ENCODE assay signal across 13 cellular contexts in the genomic region with DNA sequence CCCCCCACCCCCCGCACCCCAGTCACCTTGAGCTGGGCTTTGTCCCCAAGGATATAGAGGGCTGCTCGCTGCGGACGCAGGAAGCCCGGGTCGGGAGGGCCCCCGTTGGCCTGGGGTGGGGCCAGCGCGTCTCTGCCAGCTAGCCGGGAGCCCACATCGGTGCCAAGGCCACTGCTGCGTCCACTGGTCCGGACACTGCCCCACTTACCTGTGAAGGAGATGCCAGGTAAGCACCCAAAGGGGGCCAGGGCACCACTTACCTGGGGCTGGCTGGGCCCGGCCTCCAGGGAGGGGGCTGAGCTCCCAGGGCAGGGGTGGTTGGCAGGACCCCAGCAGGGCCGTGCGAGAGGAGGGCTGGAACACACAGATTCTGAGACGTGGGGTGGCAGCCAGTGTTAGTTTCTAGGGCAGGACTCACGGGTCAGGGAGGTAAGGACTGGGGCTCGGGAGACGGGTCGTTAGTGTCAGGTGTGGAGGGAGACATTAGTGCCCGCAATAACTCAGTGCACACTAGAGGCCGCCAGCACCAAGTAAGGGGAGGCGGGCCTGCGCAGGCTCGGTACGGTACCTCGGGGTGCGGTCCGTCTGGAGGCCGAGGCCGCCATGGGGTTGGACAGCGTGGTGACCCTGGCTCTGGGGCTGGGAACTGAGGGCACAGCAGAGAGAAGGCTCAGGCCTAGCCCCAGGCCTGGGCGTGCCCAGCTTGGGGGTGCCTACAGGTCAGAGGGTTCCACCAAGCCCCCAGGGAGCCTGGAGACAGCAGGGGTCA. TPM values are rescaled to one million over a fixed set of nuclear protein-coding genes. Genes with fewer than 3 reads are reported as not detected.
DNase-seq lines count a peak whose midpoint lies in the region; ATAC-seq and TF ChIP-seq lines count a peak whose summit lies in the region.
"Had no signal": no experiment of that assay in that cellular context is flagged by ENCODE, and none has a peak within 500 bp of the region (broad histone marks: within the 10 kb centered on the region; RNA-seq: fewer than 3 reads in every experiment).

No MANE protein-coding gene starts in this region.

- H3K36me3 Mint-ChIP-seq in activated T-cell treated with anti-CD3 and anti-CD28 coated beads, Interleukin-2, amount 50 U/mL, for 24 hours (ENCODE audit: low read depth), result peaks cover 91% of the 10 kb centered on the region
- peaks cover 25% of the 10 kb centered on the region for H3K36me3 Mint-ChIP-seq in osteocyte (ENCODE audit: unreplicated experiment)
- peaks cover 35% of the 10 kb centered on the region for H3K36me3 Mint-ChIP-seq in activated T-helper 1 cell treated with anti-CD3 and anti-CD28 coated beads, Interleukin-12 subunit alpha, Interleukin-12 subunit beta, Interleukin-2, Interleukin-4 antibody, amounts not matched to agents 30 ng/mL and 10 ng/mL and 1 ng/mL, durations not matched to agents 14 hours and 24 hours and 36 hours (ENCODE audit: low read depth)
- H3K36me3 Mint-ChIP-seq in activated CD4-positive, alpha-beta memory T cell treated with anti-CD3 and anti-CD28 coated beads for 36 hours, result peaks cover 22% of the 10 kb centered on the region

- POLR2A ChIA-PET in activated CD4-positive, alpha-beta memory T cell treated with anti-CD3 and anti-CD28 coated beads for 36 hours (lab: Charles Lee), result interaction anchor here (1.4 kb wide), 1 partner anchor 8 kb away, joined by 3 read pairs; no protein-coding TSS in a partner anchor

- in situ Hi-C loops in brain microvascular endothelial cell (cut with HindIII; ENCODE audit: low pct_ligation_motif_present, low sequenced_read_pairs), result no loop called here

- intact Hi-C loops in activated T-helper 1 cell treated with anti-CD3 and anti-CD28 coated beads, Interleukin-12 subunit alpha, Interleukin-12 subunit beta, Interleukin-2, Interleukin-4 antibody, amounts not matched to agents 30 ng/mL and 10 ng/mL and 1 ng/mL, durations not matched to agents 14 hours and 24 hours and 36 hours (cut with micrococcal nuclease), result loop anchor here (2.0 kb wide), 1 partner anchor 42 kb away; no protein-coding TSS in a partner anchor
- intact Hi-C loops in activated CD4-positive, alpha-beta memory T cell treated with anti-CD3 and anti-CD28 coated beads for 36 hours (cut with micrococcal nuclease), result loop anchor here (5.0 kb wide), 1 partner anchor 41 kb away; no protein-coding TSS in a partner anchor

- no peak for ATAC-seq in HG03565 (IDR thresholded peaks at IDR 0.05; ENCODE audit: unreplicated experiment)
- ATAC-seq: heart left ventricle had no signal

- peak overlapping the region; percentile 64 for H3K27ac Mint-ChIP-seq in activated T-cell treated with anti-CD3 and anti-CD28 coated beads, Interleukin-2, amount 50 U/mL, for 24 hours
- no peak overlapping the region for H3K27ac Mint-ChIP-seq in osteocyte (ENCODE audit: unreplicated experiment)
- no peak overlapping the region for H3K27ac Mint-ChIP-seq in activated T-helper 1 cell treated with anti-CD3 and anti-CD28 coated beads, Interleukin-12 subunit alpha, Interleukin-12 subunit beta, Interleukin-2, Interleukin-4 antibody, amounts not matched to agents 30 ng/mL and 10 ng/mL and 1 ng/mL, durations not matched to agents 14 hours and 24 hours and 36 hours
- H3K27ac Mint-ChIP-seq in activated CD4-positive, alpha-beta memory T cell treated with anti-CD3 and anti-CD28 coated beads for 36 hours, result no peak overlapping the region
- H3K27ac Mint-ChIP-seq: mesothelial cell of epicardium had no signal

- H3K36me3 ChIP-seq in brain microvascular endothelial cell (replicated peaks), result peaks cover 64% of the 10 kb centered on the region

- no peaks in the 10 kb centered on the region for H3K27me3 ChIP-seq in brain microvascular endothelial cell (replicated peaks)
- H3K27me3 ChIP-seq: heart left ventricle had no signal

- TF ChIP-seq RAD21 in Ishikawa (IDR thresholded peaks at IDR 0.05; ENCODE audit: low read depth), result peak; percentile 26; the same call in 1 of the 2 replicates

- TF ChIP-seq CTCF in brain microvascular endothelial cell (IDR thresholded peaks at IDR 0.05; ENCODE audit: low read depth, low read length, missing control alignments) (peak; percentile 51), osteocyte (IDR thresholded peaks at IDR 0.05) (peak; percentile 35)

- H3K4me1 Mint-ChIP-seq in activated T-cell treated with anti-CD3 and anti-CD28 coated beads, Interleukin-2, amount 50 U/mL, for 24 hours (ENCODE audit: low read depth), result peaks cover 17% of the 10 kb centered on the region
- H3K4me1 Mint-ChIP-seq in osteocyte (ENCODE audit: unreplicated experiment), result no peaks in the 10 kb centered on the region
- H3K4me1 Mint-ChIP-seq in activated T-helper 1 cell treated with anti-CD3 and anti-CD28 coated beads, Interleukin-12 subunit alpha, Interleukin-12 subunit beta, Interleukin-2, Interleukin-4 antibody, amounts not matched to agents 30 ng/mL and 10 ng/mL and 1 ng/mL, durations not matched to agents 14 hours and 24 hours and 36 hours (ENCODE audit: low read depth), result peaks cover 8% of the 10 kb centered on the region
- H3K4me1 Mint-ChIP-seq in activated CD4-positive, alpha-beta memory T cell treated with anti-CD3 and anti-CD28 coated beads for 36 hours (ENCODE audit: low read depth), result peaks cover 13% of the 10 kb centered on the region

- H3K4me3 Mint-ChIP-seq in activated T-cell treated with anti-CD3 and anti-CD28 coated beads, Interleukin-2, amount 50 U/mL, for 24 hours, result no peak overlapping the region
- H3K4me3 Mint-ChIP-seq in osteocyte (ENCODE audit: unreplicated experiment), result no peak overlapping the region
- no peak overlapping the region for H3K4me3 Mint-ChIP-seq in activated T-helper 1 cell treated with anti-CD3 and anti-CD28 coated beads, Interleukin-12 subunit alpha, Interleukin-12 subunit beta, Interleukin-2, Interleukin-4 antibody, amounts not matched to agents 30 ng/mL and 10 ng/mL and 1 ng/mL, durations not matched to agents 14 hours and 24 hours and 36 hours
- no peak overlapping the region for H3K4me3 Mint-ChIP-seq in activated CD4-positive, alpha-beta memory T cell treated with anti-CD3 and anti-CD28 coated beads for 36 hours
- H3K4me3 Mint-ChIP-seq: mesothelial cell of epicardium had no signal

- CTCF ChIA-PET in activated CD4-positive, alpha-beta memory T cell treated with anti-CD3 and anti-CD28 coated beads for 36 hours (lab: Charles Lee), result interaction anchor here (1.2 to 2.1 kb wide), 4 partner anchors 17 to 164 kb away, joined by 3 to 12 read pairs (median 5); partner anchors contain the start of genes SBF1 and SCO2

- no peaks in the 10 kb centered on the region for H3K27me3 Mint-ChIP-seq in activated T-cell treated with anti-CD3 and anti-CD28 coated beads, Interleukin-2, amount 50 U/mL, for 24 hours
- no peaks in the 10 kb centered on the region for H3K27me3 Mint-ChIP-seq in osteocyte (ENCODE audit: unreplicated experiment)
- H3K27me3 Mint-ChIP-seq in activated T-helper 1 cell treated with anti-CD3 and anti-CD28 coated beads, Interleukin-12 subunit alpha, Interleukin-12 subunit beta, Interleukin-2, Interleukin-4 antibody, amounts not matched to agents 30 ng/mL and 10 ng/mL and 1 ng/mL, durations not matched to agents 14 hours and 24 hours and 36 hours (ENCODE audit: insufficient read depth), result no peaks in the 10 kb centered on the region
- no peaks in the 10 kb centered on the region for H3K27me3 Mint-ChIP-seq in activated CD4-positive, alpha-beta memory T cell treated with anti-CD3 and anti-CD28 coated beads for 36 hours

- H3K9me3 Mint-ChIP-seq in activated T-cell treated with anti-CD3 and anti-CD28 coated beads, Interleukin-2, amount 50 U/mL, for 24 hours, result no peaks in the 10 kb centered on the region
- H3K9me3 Mint-ChIP-seq in osteocyte (ENCODE audit: unreplicated experiment), result no peaks in the 10 kb centered on the region
- no peaks in the 10 kb centered on the region for H3K9me3 Mint-ChIP-seq in activated T-helper 1 cell treated with anti-CD3 and anti-CD28 coated beads, Interleukin-12 subunit alpha, Interleukin-12 subunit beta, Interleukin-2, Interleukin-4 antibody, amounts not matched to agents 30 ng/mL and 10 ng/mL and 1 ng/mL, durations not matched to agents 14 hours and 24 hours and 36 hours
- H3K9me3 Mint-ChIP-seq in activated CD4-positive, alpha-beta memory T cell treated with anti-CD3 and anti-CD28 coated beads for 36 hours, result no peaks in the 10 kb centered on the region
- H3K9me3 Mint-ChIP-seq: mesothelial cell of epicardium had no signal

- no peak overlapping the region for H3K27ac ChIP-seq in brain microvascular endothelial cell
- H3K27ac ChIP-seq: heart left ventricle had no signal

- H3K4me3 ChIP-seq in brain microvascular endothelial cell (ENCODE audit: low read depth, low read length), result no peak overlapping the region
- H3K4me3 ChIP-seq: heart left ventricle had no signal

- no peak for TF ChIP-seq EP300 in Ishikawa (IDR thresholded peaks at IDR 0.05; ENCODE audit: borderline replicate concordance)

- no peak for DNase-seq in activated T-cell treated with anti-CD3 and anti-CD28 coated beads, Interleukin-2, amount 50 U/mL, for 24 hours
- DNase-seq in activated T-cell treated with anti-CD3 and anti-CD28 coated beads for 4 hours (no peak), brain microvascular endothelial cell (no peak), osteocyte (ENCODE audit: extremely low spot score, unreplicated experiment) (no peak)
- no peak for DNase-seq in activated T-helper 1 cell treated with anti-CD3 and anti-CD28 coated beads, Interleukin-12 subunit alpha, Interleukin-12 subunit beta, Interleukin-2, Interleukin-4 antibody, amounts not matched to agents 30 ng/mL and 10 ng/mL and 1 ng/mL, durations not matched to agents 14 hours and 24 hours and 36 hours (ENCODE audit: low spot score)
- DNase-seq in activated CD4-positive, alpha-beta memory T cell treated with anti-CD3 and anti-CD28 coated beads for 36 hours, result no peak
- DNase-seq: activated gamma-delta T cell treated with Interleukin-2 at 50 U/mL for 16 hours, heart left ventricle, NCI-H187 treated with DMSO at 0.1 percent for 48 hours had no signal

RNA-seq across cellular contexts. Expression of gene SBF1, which starts 18.2 kb away (rescaled TPM):
- 96.5 and 110 TPM in 2 replicates for total RNA-seq in osteocyte
- total RNA-seq in activated T-helper 1 cell treated with anti-CD3 and anti-CD28 coated beads, Interleukin-12 subunit alpha, Interleukin-12 subunit beta, Interleukin-2, Interleukin-4 antibody, amounts not matched to agents 30 ng/mL and 10 ng/mL and 1 ng/mL, durations not matched to agents 14 hours and 24 hours and 36 hours, result 113 and 116 TPM in 2 replicates
- 100 to 1,000 TPM; 110 to 112 TPM for total RNA-seq in activated CD4-positive, alpha-beta memory T cell treated with anti-CD3 and anti-CD28 coated beads for 36 hours

RNA-seq across cellular contexts. Expression of gene ADM2, which starts 24.7 kb away (rescaled TPM):
- 20.6 and 21.1 TPM in 2 replicates for total RNA-seq in osteocyte
- 4.2 and 4.9 TPM in 2 replicates for total RNA-seq in activated T-helper 1 cell treated with anti-CD3 and anti-CD28 coated beads, Interleukin-12 subunit alpha, Interleukin-12 subunit beta, Interleukin-2, Interleukin-4 antibody, amounts not matched to agents 30 ng/mL and 10 ng/mL and 1 ng/mL, durations not matched to agents 14 hours and 24 hours and 36 hours
- 1 to 10 TPM; 7.3 to 7.4 TPM for total RNA-seq in activated CD4-positive, alpha-beta memory T cell treated with anti-CD3 and anti-CD28 coated beads for 36 hours

RNA-seq across cellular contexts. Expression of gene MIOX, which starts 30.0 kb away (rescaled TPM):
- total RNA-seq in osteocyte, result 0.76 and 1.5 TPM in 2 replicates
- total RNA-seq in activated T-helper 1 cell treated with anti-CD3 and anti-CD28 coated beads, Interleukin-12 subunit alpha, Interleukin-12 subunit beta, Interleukin-2, Interleukin-4 antibody, amounts not matched to agents 30 ng/mL and 10 ng/mL and 1 ng/mL, durations not matched to agents 14 hours and 24 hours and 36 hours, result 0.29 TPM in 1 of 2 replicates, not detected in the other
- total RNA-seq in activated CD4-positive, alpha-beta memory T cell treated with anti-CD3 and anti-CD28 coated beads for 36 hours, result under 1 TPM; 0.39 to 0.59 TPM
- total RNA-seq: dermis microvascular lymphatic vessel endothelial cell, heart left ventricle had no signal

RNA-seq across cellular contexts. Expression of gene LMF2, which starts 50.9 kb away (rescaled TPM):
- 107 and 108 TPM in 2 replicates for total RNA-seq in osteocyte
- 79.5 and 81.2 TPM in 2 replicates for total RNA-seq in activated T-helper 1 cell treated with anti-CD3 and anti-CD28 coated beads, Interleukin-12 subunit alpha, Interleukin-12 subunit beta, Interleukin-2, Interleukin-4 antibody, amounts not matched to agents 30 ng/mL and 10 ng/mL and 1 ng/mL, durations not matched to agents 14 hours and 24 hours and 36 hours
- 10 to 100 TPM; 62.1 to 63.8 TPM for total RNA-seq in activated CD4-positive, alpha-beta memory T cell treated with anti-CD3 and anti-CD28 coated beads for 36 hours

RNA-seq across cellular contexts. Expression of gene NCAPH2, which starts 51.4 kb away (rescaled TPM):
- total RNA-seq in osteocyte, result 46.3 and 47.0 TPM in 2 replicates
- 133 and 134 TPM in 2 replicates for total RNA-seq in activated T-helper 1 cell treated with anti-CD3 and anti-CD28 coated beads, Interleukin-12 subunit alpha, Interleukin-12 subunit beta, Interleukin-2, Interleukin-4 antibody, amounts not matched to agents 30 ng/mL and 10 ng/mL and 1 ng/mL, durations not matched to agents 14 hours and 24 hours and 36 hours
- 100 to 1,000 TPM; 134 to 138 TPM for total RNA-seq in activated CD4-positive, alpha-beta memory T cell treated with anti-CD3 and anti-CD28 coated beads for 36 hours
